In genomic region chr2:199463000-199463692, GRCh38 we compare ENCODE assay signal across 8 cellular contexts. TPM values are rescaled to one million over a fixed set of nuclear protein-coding genes. Genes with fewer than 3 reads are reported as not detected.
DNase-seq lines count a peak whose midpoint lies in the region; ATAC-seq and TF ChIP-seq lines count a peak whose summit lies in the region.

No MANE protein-coding gene starts in this region.

- H3K4me1 ChIP-seq in CD8-positive, alpha-beta T cell (ENCODE audit: insufficient read depth, low read length) = peaks cover 30% of the 10 kb centered on the region
- H3K4me1 ChIP-seq in uterus = peaks cover 0 to 6% of the 10 kb centered on the region in 2 donors

- H3K9me3 ChIP-seq in CD8-positive, alpha-beta T cell (ENCODE audit: low read length) = no peaks in the 10 kb centered on the region
- no peaks in the 10 kb centered on the region for H3K9me3 ChIP-seq in uterus

- peaks cover 4% of the 10 kb centered on the region for H3K9me3 Mint-ChIP-seq in CD8-positive, alpha-beta T cell
- no peaks in the 10 kb centered on the region for H3K9me3 Mint-ChIP-seq in activated T-cell treated with anti-CD3 and anti-CD28 coated beads, Interleukin-2, amount 50 U/mL, for 72 hours
- H3K9me3 Mint-ChIP-seq in nephron = no peaks in the 10 kb centered on the region

- ATAC-seq in CD8-positive, alpha-beta T cell = peak; percentile 45
- ATAC-seq in GM21360 (IDR thresholded peaks at IDR 0.05; ENCODE audit: unreplicated experiment) (peak; percentile 41), GM19328 (IDR thresholded peaks at IDR 0.05; ENCODE audit: unreplicated experiment) (no peak)
- peak; percentile 68 to 69 for ATAC-seq in activated T-cell treated with anti-CD3 and anti-CD28 coated beads, Interleukin-2, amount 50 U/mL, for 72 hours (replicated peaks in 1 of 2)

- peak in 4 of 7 experiments; percentile 35 to 50 (median 43) for DNase-seq in CD8-positive, alpha-beta T cell
- DNase-seq in NCI-H1694 treated with DMSO at 0.1 percent for 48 hours (lab: John Stamatoyannopoulos, UW) (peak; percentile 39), foreskin fibroblast (peak; percentile 58 to 90), uterus (peak in 1 of 2 donors; percentile 63)
- DNase-seq in activated T-cell treated with anti-CD3 and anti-CD28 coated beads, Interleukin-2, amount 50 U/mL, for 72 hours = peak; percentile 82 to 84

- H3K27ac ChIP-seq in CD8-positive, alpha-beta T cell (ENCODE audit: low read depth, low read length) = no peak overlapping the region
- no peak overlapping the region for H3K27ac ChIP-seq in uterus

- H3K4me3 Mint-ChIP-seq in CD8-positive, alpha-beta T cell = peak overlapping the region; percentile 43
- H3K4me3 Mint-ChIP-seq in activated T-cell treated with anti-CD3 and anti-CD28 coated beads, Interleukin-2, amount 50 U/mL, for 72 hours = peak overlapping the region; percentile 73 to 79
- H3K4me3 Mint-ChIP-seq in nephron = peak overlapping the region; percentile 70 to 79 (median 76)

- TF ChIP-seq CTCF in CD8-positive, alpha-beta T cell (IDR thresholded peaks at IDR 0.05) = peak; percentile 49
- TF ChIP-seq CTCF in foreskin fibroblast (IDR thresholded peaks at IDR 0.05; ENCODE audit: low read depth, low read length) (peak; percentile 86), nephron (IDR thresholded peaks at IDR 0.05; ENCODE audit: unreplicated experiment in 3 of 3) (peak; percentile 70 to 92 (median 83)), uterus (IDR thresholded peaks at IDR 0.05) (peak; percentile 49 to 68 (median 54))

- peaks cover 59% of the 10 kb centered on the region for H3K27me3 Mint-ChIP-seq in CD8-positive, alpha-beta T cell (ENCODE audit: low read depth)
- peaks cover 71% of the 10 kb centered on the region for H3K27me3 Mint-ChIP-seq in activated T-cell treated with anti-CD3 and anti-CD28 coated beads, Interleukin-2, amount 50 U/mL, for 72 hours (ENCODE audit: low read depth)
- peaks cover 91% of the 10 kb centered on the region for H3K27me3 Mint-ChIP-seq in nephron (ENCODE audit: low read depth)

- no peaks in the 10 kb centered on the region for H3K36me3 ChIP-seq in CD8-positive, alpha-beta T cell (ENCODE audit: insufficient read depth, low read length)
- H3K36me3 ChIP-seq in uterus = no peaks in the 10 kb centered on the region

- peaks cover 24% of the 10 kb centered on the region for H3K4me1 Mint-ChIP-seq in CD8-positive, alpha-beta T cell (ENCODE audit: low read depth)
- H3K4me1 Mint-ChIP-seq in activated T-cell treated with anti-CD3 and anti-CD28 coated beads, Interleukin-2, amount 50 U/mL, for 72 hours (ENCODE audit: low read depth) = peaks cover 28% of the 10 kb centered on the region
- H3K4me1 Mint-ChIP-seq in nephron = peaks cover 21% of the 10 kb centered on the region

- H3K4me3 ChIP-seq in CD8-positive, alpha-beta T cell (ENCODE audit: low read depth, low read length) = peak overlapping the region; percentile 39
- peak overlapping the region; percentile 53 to 55 for H3K4me3 ChIP-seq in foreskin fibroblast (ENCODE audit: low read depth in 1 of 2, low read length in 2 of 2)
- H3K4me3 ChIP-seq in uterus = peak overlapping the region; percentile 15 to 40

- CTCF ChIA-PET in CD8-positive, alpha-beta T cell (lab: Charles Lee) = interaction anchor here (1.8 kb wide), 1 partner anchor 1150 kb away, joined by 5 read pairs; no protein-coding TSS in a partner anchor

- H3K27ac Mint-ChIP-seq in CD8-positive, alpha-beta T cell = no peak overlapping the region
- no peak overlapping the region for H3K27ac Mint-ChIP-seq in activated T-cell treated with anti-CD3 and anti-CD28 coated beads, Interleukin-2, amount 50 U/mL, for 72 hours
- no peak overlapping the region for H3K27ac Mint-ChIP-seq in nephron

- POLR2A ChIA-PET in CD8-positive, alpha-beta T cell (lab: Charles Lee) = no interaction called here

- H3K27me3 ChIP-seq in CD8-positive, alpha-beta T cell (ENCODE audit: insufficient read depth, low read length) = peaks cover 65% of the 10 kb centered on the region
- peaks cover 48 to 73% of the 10 kb centered on the region in 2 donors for H3K27me3 ChIP-seq in uterus

- no peak for TF ChIP-seq POLR2A in uterus (IDR thresholded peaks at IDR 0.05)

- peaks cover 3% of the 10 kb centered on the region for H3K36me3 Mint-ChIP-seq in CD8-positive, alpha-beta T cell
- peaks cover 4% of the 10 kb centered on the region in 2 donors for H3K36me3 Mint-ChIP-seq in activated T-cell treated with anti-CD3 and anti-CD28 coated beads, Interleukin-2, amount 50 U/mL, for 72 hours (ENCODE audit: insufficient read depth in 2 of 2)
- H3K36me3 Mint-ChIP-seq in nephron (ENCODE audit: low read depth) = no peaks in the 10 kb centered on the region

- intact Hi-C loops in CD8-positive, alpha-beta T cell (cut with DNase I, micrococcal nuclease) = no loop called here
- intact Hi-C loops in uterus (cut with DNase I; ENCODE audit: low total_unique reads) = no loop called here

RNA-seq across cellular contexts. Expression of gene SATB2, which starts 5.4 kb away (rescaled TPM):
- not detected for total RNA-seq in CD8-positive, alpha-beta T cell
- under 1 TPM; 0.65 to 0.82 TPM for total RNA-seq in activated T-cell treated with anti-CD3 and anti-CD28 coated beads, Interleukin-2, amount 50 U/mL, for 72 hours
- 1 to 10 TPM; 1.0 to 8.8 (median 5.0) TPM for total RNA-seq in uterus
